ENCODE assay signal across 19 cellular contexts in the genomic region with DNA sequence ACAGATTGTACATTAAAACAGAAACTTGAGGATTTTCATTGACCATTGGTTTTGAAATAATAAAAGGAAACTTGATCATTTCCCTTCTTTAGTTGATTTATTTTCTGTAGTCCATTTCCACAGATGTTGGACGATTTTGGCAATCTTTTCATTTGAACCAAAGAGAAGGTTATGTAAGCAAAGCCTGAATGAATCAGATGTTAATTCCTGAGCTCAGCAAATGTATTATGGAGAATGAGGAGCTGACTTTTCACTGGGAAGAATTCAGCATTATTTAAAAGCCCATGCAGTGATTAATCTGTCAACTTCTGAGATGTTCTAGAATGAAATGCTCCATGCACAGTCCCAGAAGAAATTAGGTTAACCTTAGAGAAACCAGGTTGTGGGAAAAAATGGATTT. TPM values are rescaled to one million over a fixed set of nuclear protein-coding genes. Genes with fewer than 3 reads are reported as not detected.
A peak's percentile ranks its signal among the peaks of the same experiment; 100 is the strongest.
DNase-seq lines count a peak whose midpoint lies in the region; ATAC-seq, FAIRE-seq and TF ChIP-seq lines count a peak whose summit lies in the region.
"Had no signal": no experiment of that assay in that cellular context is flagged by ENCODE, and none has a peak within 500 bp of the region (broad histone marks: within the 10 kb centered on the region; RNA-seq: fewer than 3 reads in every experiment).

No MANE protein-coding gene starts in this region.

- no peaks in the 10 kb centered on the region for H4K20me1 ChIP-seq in endothelial cell of umbilical vein (replicated peaks; ENCODE audit: control insufficient read depth, extremely low read depth, insufficient read depth, low read length)

- H3K79me2 ChIP-seq in endothelial cell of umbilical vein (ENCODE audit: control insufficient read depth, insufficient read depth, low read length): no peaks in the 10 kb centered on the region

- no peaks in the 10 kb centered on the region for H3K4me1 ChIP-seq in adipocyte (ENCODE audit: control insufficient read depth, insufficient read depth, low read length)
- H3K4me1 ChIP-seq in endothelial cell of umbilical vein (ENCODE audit: control insufficient read depth, extremely low read depth, insufficient read depth, low read length): peaks cover 31% of the 10 kb centered on the region
- H3K4me1 ChIP-seq: Caco-2 had no signal

- H3K9ac ChIP-seq in adipocyte (ENCODE audit: low read length) (no peak overlapping the region), endothelial cell of umbilical vein (replicated peaks; ENCODE audit: extremely low read depth, insufficient read depth, low read length) (no peak overlapping the region)

- H3K27me3 ChIP-seq in adipocyte (replicated peaks; ENCODE audit: control insufficient read depth, insufficient read depth, low read length) (peaks cover 3% of the 10 kb centered on the region), endothelial cell of umbilical vein (ENCODE audit: control insufficient read depth in 2 of 2, insufficient read depth in 2 of 2, low read length in 2 of 2) (no peaks in the 10 kb centered on the region)

- CTCF ChIA-PET in endothelial cell of umbilical vein (lab: Charles Lee): interaction anchor here (0.5 to 3.6 kb wide), 14 partner anchors 11 to 239 kb away, joined by 3 to 24 read pairs (median 4); no protein-coding TSS in a partner anchor

- TF ChIP-seq POLR2A in endothelial cell of umbilical vein (IDR thresholded peaks at IDR 0.05; ENCODE audit: low read depth, low read length): no peak

- H3K36me3 ChIP-seq in adipocyte (ENCODE audit: control insufficient read depth, insufficient read depth, low read length, severe bottlenecking): no peaks in the 10 kb centered on the region
- no peaks in the 10 kb centered on the region for H3K36me3 ChIP-seq in endothelial cell of umbilical vein (ENCODE audit: control insufficient read depth in 2 of 2, extremely low read depth in 1 of 2, insufficient read depth in 2 of 2, low read length in 2 of 2)

- DNase-seq in adipocyte (ENCODE audit: low read depth) (peak; percentile 11), endothelial cell of umbilical vein (ENCODE audit: low read depth, low spot score) (peak; percentile 90), inferior parietal cortex (ENCODE audit: extremely low spot score) (peak; percentile 30), putamen (ENCODE audit: low spot score) (peak; percentile 71), NCI-H1930 (lab: John Stamatoyannopoulos, UW) (no peak), NCI-H524 treated with DMSO at 0.1 percent for 48 hours (lab: John Stamatoyannopoulos, UW) (no peak), NCI-H2196 (lab: John Stamatoyannopoulos, UW; ENCODE audit: unreplicated experiment) (no peak)
- DNase-seq: AML-193; Caco-2; DMS53; H9; Kasumi-1; NCI-H1417 treated with DMSO at 0.1 percent for 48 hours; NCI-H2029 treated with DMSO at 0.1 percent for 48 hours; NCI-H226; NCI-H69; NK-92 treated with Interleukin-12 subunit alpha and Interleukin-12 subunit beta, amount 100 ng/mL, for 24 hours had no signal

- H3K9me3 ChIP-seq in adipocyte (ENCODE audit: control insufficient read depth, low read length): no peaks in the 10 kb centered on the region
- H3K9me3 ChIP-seq in endothelial cell of umbilical vein (replicated peaks; ENCODE audit: control insufficient read depth, insufficient read depth, low read length): no peaks in the 10 kb centered on the region
- H3K9me3 ChIP-seq: Caco-2 had no signal

- dilution Hi-C loops in endothelial cell of umbilical vein (cut with MboI; ENCODE audit: extremely low pct_ligation_motif_present, low sequenced_read_pairs): loop anchor here (5.0 kb wide), 1 partner anchor 67 kb away; no protein-coding TSS in a partner anchor

- FAIRE-seq in endothelial cell of umbilical vein (lab: Jason Lieb, UNC): peak; percentile 62

- POLR2A ChIA-PET in endothelial cell of umbilical vein (lab: Charles Lee): interaction anchor here (1.2 kb wide), 1 partner anchor 11 kb away, joined by 4 read pairs; no protein-coding TSS in a partner anchor

- H3K4me2 ChIP-seq in endothelial cell of umbilical vein (ENCODE audit: insufficient read depth, low read length): peak overlapping the region; percentile 74

- H2AFZ ChIP-seq in endothelial cell of umbilical vein (ENCODE audit: low read depth, low read length): no peak overlapping the region

- H3K9me1 ChIP-seq in endothelial cell of umbilical vein (replicated peaks; ENCODE audit: control insufficient read depth, extremely low read depth, insufficient read depth, low read length): no peaks in the 10 kb centered on the region

- no peak for TF ChIP-seq CTCF in endothelial cell of umbilical vein (IDR thresholded peaks at IDR 0.05; ENCODE audit: extremely low read depth in 1 of 2, insufficient read depth in 1 of 2, low read depth in 1 of 2, low read length in 2 of 2)

- no peak overlapping the region for H3K27ac ChIP-seq in endothelial cell of umbilical vein (ENCODE audit: insufficient read depth, low read depth, low read length)

- H3K4me3 ChIP-seq in adipocyte (ENCODE audit: low read length): no peak overlapping the region
- H3K4me3 ChIP-seq in endothelial cell of umbilical vein (replicated peaks in 1 of 3; ENCODE audit: insufficient read depth in 1 of 3, low read depth in 1 of 3, low read length in 3 of 3): no peak overlapping the region

- ATAC-seq in HG03521 (IDR thresholded peaks at IDR 0.05; ENCODE audit: unreplicated experiment): no peak

- intact Hi-C loops in endothelial cell of umbilical vein (cut with micrococcal nuclease): loop anchor here (1.0 kb wide), 1 partner anchor 11 kb away; no protein-coding TSS in a partner anchor

- no TSS peak for BruUV-seq in endothelial cell of umbilical vein (replicated peaks; lab: Mats Ljungman, UMichigan)

TF ChIP-seq in endothelial cell of umbilical vein, 7 proteins besides CTCF, POLR2A, EP300 and RAD21:
- peak; percentile 48 for TF ChIP-seq FOS (IDR thresholded peaks at IDR 0.05; ENCODE audit: borderline replicate concordance, insufficient read depth, low read length)
- no peak for TF ChIP-seq GATA2 (IDR thresholded peaks at IDR 0.05; ENCODE audit: insufficient read depth, insufficient read length, low read depth, low read length)

RNA-seq across cellular contexts. Expression of a gene that starts 29.0 kb away (rescaled TPM):
- total RNA-seq in endothelial cell of umbilical vein: 0.53 and 2.4 TPM in 2 replicates
- polyA plus RNA-seq in endothelial cell of umbilical vein: 0.80 and 1.6 TPM in 2 replicates
- polyA plus RNA-seq in endothelial cell of umbilical vein (2011; cell fraction: cytosol; rRNA removed): 1.7 and 1.8 TPM in 2 replicates
- polyA plus RNA-seq in endothelial cell of umbilical vein (2011; cell fraction: nucleus; rRNA removed): 2.2 and 2.9 TPM in 2 replicates
- polyA plus RNA-seq in endothelial cell of umbilical vein (2012): 24.3 and 30.3 TPM in 2 replicates
- polyA minus RNA-seq in endothelial cell of umbilical vein: 1.4 and 1.6 TPM in 2 replicates
- not detected for polyA minus RNA-seq in endothelial cell of umbilical vein (2011; cell fraction: cytosol; rRNA and poly(A)+ RNA removed)
- 2.5 and 3.7 TPM in 2 replicates for polyA minus RNA-seq in endothelial cell of umbilical vein (2011; cell fraction: nucleus; rRNA and poly(A)+ RNA removed)
- total RNA-seq: A673, Caco-2 had no signal

RNA-seq across cellular contexts. Expression of a gene that starts 54.4 kb away (rescaled TPM):
- 9.8 and 10.2 TPM in 2 replicates for total RNA-seq in endothelial cell of umbilical vein
- polyA plus RNA-seq in endothelial cell of umbilical vein: 1.5 and 2.6 TPM in 2 replicates
- polyA plus RNA-seq in endothelial cell of umbilical vein (2011; cell fraction: cytosol; rRNA removed): 2.9 and 3.3 TPM in 2 replicates
- 5.3 and 11.3 TPM in 2 replicates for polyA plus RNA-seq in endothelial cell of umbilical vein (2011; cell fraction: nucleus; rRNA removed)
- 7.7 and 16.2 TPM in 2 replicates for polyA plus RNA-seq in endothelial cell of umbilical vein (2012)
- 7.5 and 10.9 TPM in 2 replicates for polyA minus RNA-seq in endothelial cell of umbilical vein
- 4.0 TPM for polyA minus RNA-seq in endothelial cell of umbilical vein (2011; cell fraction: cytosol; rRNA and poly(A)+ RNA removed)
- polyA minus RNA-seq in endothelial cell of umbilical vein (2011; cell fraction: nucleus; rRNA and poly(A)+ RNA removed): 10.4 and 13.1 TPM in 2 replicates

Comparison
In these comparisons a context has a peak if more than half of its experiments do, and no peak if none do; other contexts are left out.
1. DNase-seq: peak in adipocyte (single experiment), endothelial cell of umbilical vein (single experiment), inferior parietal cortex (single experiment) and putamen (single experiment); none in NCI-H1930 (0 of 2), NCI-H524 treated with DMSO at 0.1 percent for 48 hours (single experiment) and NCI-H2196 (single experiment).